Comparison of ENCODE assay signal across 16 cellular contexts in the genomic region with DNA sequence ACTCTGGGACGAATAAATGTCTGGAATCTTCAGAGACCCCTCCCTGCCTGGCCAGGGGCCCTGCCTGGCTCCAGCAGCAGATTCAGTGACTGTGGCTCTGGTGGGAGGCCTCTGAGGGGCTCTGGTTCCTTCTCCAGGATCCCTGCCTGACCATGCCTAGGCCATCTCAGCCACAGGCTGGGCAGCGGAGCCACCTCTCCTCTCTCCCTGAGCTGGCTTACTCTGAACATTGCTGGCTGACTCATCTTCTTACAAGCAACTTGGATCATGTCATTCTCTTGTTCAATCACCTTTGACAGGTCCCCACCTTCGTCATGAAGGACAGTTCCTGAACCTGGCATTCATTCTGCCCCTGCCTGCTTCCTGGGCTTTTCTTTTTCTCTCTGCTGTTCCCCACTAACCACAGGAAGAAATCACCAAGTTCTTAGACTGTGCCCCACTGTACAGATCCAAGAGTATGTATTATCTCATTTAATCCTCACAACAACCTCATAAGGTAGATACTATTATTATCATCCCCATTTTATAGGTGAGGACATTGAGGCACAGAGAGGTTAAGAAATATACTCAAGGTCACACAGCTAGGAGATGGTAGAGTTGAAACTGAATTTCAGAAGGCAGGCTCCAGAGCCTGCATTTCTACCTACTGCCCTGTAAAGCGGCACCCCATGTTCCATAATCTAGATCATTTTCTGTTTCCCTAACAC.
DNase-seq lines count a peak whose midpoint lies in the region; ATAC-seq and TF ChIP-seq lines count a peak whose summit lies in the region.
"Had no signal": no experiment of that assay in that cellular context is flagged by ENCODE, and none has a peak within 500 bp of the region (broad histone marks: within the 10 kb centered on the region; RNA-seq: fewer than 3 reads in every experiment).

No MANE protein-coding gene starts in this region.

- H3K27ac ChIP-seq in PC-3 (ENCODE audit: low read length) (no peak overlapping the region), esophagus squamous epithelium (peak overlapping the region in 3 of 4 donors; percentile 68 to 85 (median 76))
- H3K27ac ChIP-seq in effector memory CD4-positive, alpha-beta T cell (ENCODE audit: insufficient read depth, low read length, poor library complexity, severe bottlenecking): no peak overlapping the region
- H3K27ac ChIP-seq: A549, C4-2B had no signal

- H3K36me3 Mint-ChIP-seq in MCF 10A (ENCODE audit: insufficient read depth, unreplicated experiment) (no peaks in the 10 kb centered on the region), nephron progenitor cell (ENCODE audit: low read depth) (no peaks in the 10 kb centered on the region)

- no peaks in the 10 kb centered on the region for H4K20me1 ChIP-seq in PC-3 (ENCODE audit: low read length)

- H3K4me3 ChIP-seq in PC-3 (ENCODE audit: low read length) (no peak overlapping the region), esophagus squamous epithelium (no peak overlapping the region)
- H3K4me3 ChIP-seq in effector memory CD4-positive, alpha-beta T cell (ENCODE audit: insufficient read depth, low read depth, low read length, poor library complexity, severe bottlenecking): no peak overlapping the region
- H3K4me3 ChIP-seq: A549 had no signal

- H3K27me3 Mint-ChIP-seq in MCF 10A (ENCODE audit: insufficient read depth, unreplicated experiment): no peaks in the 10 kb centered on the region
- H3K27me3 Mint-ChIP-seq in nephron progenitor cell (ENCODE audit: low read depth, poor library complexity): peaks cover 6% of the 10 kb centered on the region

- peaks cover 6% of the 10 kb centered on the region for H3K4me1 Mint-ChIP-seq in MCF 10A (ENCODE audit: insufficient read depth, unreplicated experiment)
- peaks cover 46% of the 10 kb centered on the region for H3K4me1 Mint-ChIP-seq in nephron progenitor cell

- TF ChIP-seq CTCF in PC-3 (conservative IDR thresholded peaks at IDR 0.05; ENCODE audit: low read depth, low read length): no peak
- no peak for TF ChIP-seq CTCF in MCF 10A (IDR thresholded peaks at IDR 0.05; ENCODE audit: unreplicated experiment)
- no peak for TF ChIP-seq CTCF in esophagus squamous epithelium (IDR thresholded peaks at IDR 0.05)
- no peak for TF ChIP-seq CTCF in nephron progenitor cell (IDR thresholded peaks at IDR 0.05)

- H3K27ac Mint-ChIP-seq in MCF 10A (ENCODE audit: low read depth, unreplicated experiment) (no peak overlapping the region), nephron progenitor cell (peak overlapping the region; percentile 52)
- H3K27ac Mint-ChIP-seq: H9 had no signal

- no peaks in the 10 kb centered on the region for H3K27me3 ChIP-seq in PC-3 (ENCODE audit: low read length)
- no peaks in the 10 kb centered on the region for H3K27me3 ChIP-seq in esophagus squamous epithelium
- no peaks in the 10 kb centered on the region for H3K27me3 ChIP-seq in effector memory CD4-positive, alpha-beta T cell (replicated peaks; ENCODE audit: control insufficient read depth, insufficient read depth, low read length, poor library complexity, severe bottlenecking)

- no peak for TF ChIP-seq POLR2A in esophagus squamous epithelium (IDR thresholded peaks at IDR 0.05)

- H3K4me2 ChIP-seq in PC-3 (ENCODE audit: low read length): no peak overlapping the region
- H3K4me2 ChIP-seq: A549 had no signal

- DNase-seq in PC-3 (peak; percentile 17), MCF 10A (ENCODE audit: unreplicated experiment) (peak; percentile 54), esophagus squamous epithelium (lab: John Stamatoyannopoulos, UW) (no peak), nephron progenitor cell (no peak)
- DNase-seq in activated effector memory CD4-positive, alpha-beta T cell treated with anti-CD3 and anti-CD28 coated beads, Interleukin-2, amount 50 U/mL, for 16 hours: no peak
- no peak for DNase-seq in effector memory CD4-positive, alpha-beta T cell
- DNase-seq: H9, Kasumi-1, NCI-H1417 treated with DMSO at 0.1 percent for 48 hours, NCI-H2029 treated with DMSO at 0.1 percent for 48 hours, NCI-H510A, NCI-H82 had no signal

- intact Hi-C loops in PC-3 (cut with micrococcal nuclease) (no loop called here), MCF 10A (cut with micrococcal nuclease) (no loop called here), esophagus squamous epithelium (cut with DNase I) (no loop called here)

- BruUV-seq in PC-3 (replicated peaks; lab: Mats Ljungman, UMichigan) (no TSS peak), MCF 10A (replicated peaks; lab: Mats Ljungman, UMichigan) (no TSS peak)

- no peaks in the 10 kb centered on the region for H3K79me2 ChIP-seq in PC-3 (ENCODE audit: low read length)

- H3K9me2 ChIP-seq in PC-3 (replicated peaks; ENCODE audit: low read length): no peaks in the 10 kb centered on the region

- no peaks in the 10 kb centered on the region for H3K9me3 ChIP-seq in PC-3 (ENCODE audit: low read length)
- H3K9me3 ChIP-seq in esophagus squamous epithelium: no peaks in the 10 kb centered on the region
- no peaks in the 10 kb centered on the region for H3K9me3 ChIP-seq in effector memory CD4-positive, alpha-beta T cell (ENCODE audit: control insufficient read depth, low read length)
- H3K9me3 ChIP-seq: A549 had no signal

- no peaks in the 10 kb centered on the region for H3K36me3 ChIP-seq in PC-3 (ENCODE audit: low read depth, low read length)
- H3K36me3 ChIP-seq in esophagus squamous epithelium: peaks cover 0 to 84% (median 0%) of the 10 kb centered on the region in 3 donors
- no peaks in the 10 kb centered on the region for H3K36me3 ChIP-seq in effector memory CD4-positive, alpha-beta T cell (ENCODE audit: control insufficient read depth, insufficient read depth, low read length)

- H3K4me1 ChIP-seq in PC-3 (ENCODE audit: insufficient read depth, low read length) (no peaks in the 10 kb centered on the region), esophagus squamous epithelium (peaks cover 0 to 46% (median 8%) of the 10 kb centered on the region in 3 donors)
- H3K4me1 ChIP-seq in effector memory CD4-positive, alpha-beta T cell (ENCODE audit: control insufficient read depth, insufficient read depth, low read length, poor library complexity, severe bottlenecking): no peaks in the 10 kb centered on the region
- H3K4me1 ChIP-seq: A549 had no signal

- no peak overlapping the region for H3K4me3 Mint-ChIP-seq in MCF 10A (ENCODE audit: unreplicated experiment)
- no peak overlapping the region for H3K4me3 Mint-ChIP-seq in nephron progenitor cell
- H3K4me3 Mint-ChIP-seq: H9 had no signal

- ATAC-seq in PC-3: no peak; the same call in 1 of the 2 replicates
- ATAC-seq in GM18870 (IDR thresholded peaks at IDR 0.05; ENCODE audit: unreplicated experiment): no peak
- no peak for ATAC-seq in HG02642 (IDR thresholded peaks at IDR 0.05; ENCODE audit: poor library complexity, unreplicated experiment)
- ATAC-seq: A549 had no signal

- CTCF ChIA-PET in PC-3 (lab: Charles Lee): no interaction called here
- CTCF ChIA-PET in MCF 10A (lab: Yijun Ruan, JAX): no interaction called here

- WGBS in esophagus squamous epithelium, 2 donors: 47 to 57% methylated on average over 4 of the region's 4 CpGs

- POLR2A ChIA-PET in PC-3 (lab: Charles Lee; ENCODE audit: unreplicated experiment) (no interaction called here), MCF 10A (lab: Yijun Ruan, JAX) (no interaction called here)

- H3F3A ChIP-seq in PC-3 (ENCODE audit: low read length, unreplicated experiment): no peaks in the 10 kb centered on the region

- H3K9ac ChIP-seq in PC-3 (ENCODE audit: low read length): no peak overlapping the region

- no peak overlapping the region for H2AFZ ChIP-seq in PC-3 (ENCODE audit: low read length)

- H3K9me3 Mint-ChIP-seq in MCF 10A (ENCODE audit: unreplicated experiment) (no peaks in the 10 kb centered on the region), nephron progenitor cell (no peaks in the 10 kb centered on the region)
- H3K9me3 Mint-ChIP-seq: H9 had no signal

Comparison
In these comparisons a context has a peak if more than half of its experiments do, and no peak if none do; other contexts are left out.
1. DNase-seq: peak in PC-3 (single experiment) and MCF 10A (single experiment); none in esophagus squamous epithelium (single experiment), nephron progenitor cell (single experiment), activated effector memory CD4-positive, alpha-beta T cell treated with anti-CD3 and anti-CD28 coated beads, Interleukin-2, amount 50 U/mL, for 16 hours (single experiment) and effector memory CD4-positive, alpha-beta T cell (0 of 3).
2. H3K27ac ChIP-seq: peak in esophagus squamous epithelium (3 of 4); none in PC-3 (single experiment) and effector memory CD4-positive, alpha-beta T cell (single experiment).